Comparison of ENCODE assay signal across 10 cellular contexts in the genomic region with DNA sequence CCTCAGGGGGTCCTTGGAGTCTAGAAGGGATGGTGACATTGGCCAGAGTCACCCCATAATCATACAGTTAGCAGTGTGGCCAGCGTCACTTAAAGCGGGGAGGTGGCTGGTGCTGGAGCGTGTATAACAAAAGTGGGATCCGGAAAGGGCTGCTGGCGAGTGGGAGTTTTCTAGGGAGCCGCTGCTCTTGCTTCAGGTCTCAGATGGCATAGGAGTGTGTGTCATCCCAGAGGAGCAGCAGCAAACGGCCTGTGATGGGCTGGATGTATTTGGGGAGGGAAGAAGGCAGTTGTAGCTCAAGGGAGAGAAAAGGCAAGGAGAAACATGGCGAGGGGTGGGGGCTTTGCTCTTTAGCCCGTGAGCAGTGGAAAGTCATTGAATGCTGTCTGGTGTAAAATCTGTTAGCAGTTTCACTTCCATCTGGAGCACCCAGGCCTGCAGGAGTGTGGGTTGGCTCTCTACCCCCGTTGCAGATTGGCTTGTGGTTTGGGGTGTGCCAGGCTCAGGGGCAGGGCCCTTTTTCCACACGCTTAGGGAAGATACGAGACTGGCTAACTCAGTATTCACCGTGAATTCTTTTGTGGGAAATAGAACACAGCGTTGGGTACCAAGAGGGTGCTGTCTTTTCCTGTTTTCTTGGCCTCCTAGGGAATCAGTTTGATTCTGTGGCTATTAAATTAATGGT.
DNase-seq lines count a peak whose midpoint lies in the region; ATAC-seq and TF ChIP-seq lines count a peak whose summit lies in the region.
"Had no signal": no experiment of that assay in that cellular context is flagged by ENCODE, and none has a peak within 500 bp of the region (broad histone marks: within the 10 kb centered on the region; RNA-seq: fewer than 3 reads in every experiment).

No MANE protein-coding gene starts in this region.

- H4K20me1 ChIP-seq in MM.1S (ENCODE audit: insufficient read depth, low read length) = no peaks in the 10 kb centered on the region

- H3K79me2 ChIP-seq in MM.1S (ENCODE audit: low read length) = peaks cover 82% of the 10 kb centered on the region

- H3K27ac Mint-ChIP-seq in glutamatergic neuron (ENCODE audit: unreplicated experiment) (peak overlapping the region; percentile 99), T-cell (no peak overlapping the region)

- H3K4me1 ChIP-seq in MM.1S (ENCODE audit: low read length) (peaks cover 47% of the 10 kb centered on the region), subcutaneous abdominal adipose tissue (ENCODE audit: control insufficient read depth in 5 of 5, insufficient read depth in 5 of 5, low read length in 5 of 5) (peaks cover 2 to 44% (median 39%) of the 10 kb centered on the region in 5 donors)

- peaks cover 14% of the 10 kb centered on the region for H3K27me3 Mint-ChIP-seq in glutamatergic neuron (ENCODE audit: unreplicated experiment)
- peaks cover 9 to 13% of the 10 kb centered on the region in 2 donors for H3K27me3 Mint-ChIP-seq in T-cell
- no peaks in the 10 kb centered on the region for H3K27me3 Mint-ChIP-seq in activated T-cell treated with anti-CD3 and anti-CD28 coated beads, Interleukin-2, amount 50 U/mL, for 4 hours (ENCODE audit: low read depth)

- H3K9ac ChIP-seq in MM.1S (ENCODE audit: low read length) (peak overlapping the region; percentile 41; the same call in 1 of the 2 replicates), subcutaneous abdominal adipose tissue (ENCODE audit: low read length in 5 of 5) (peak overlapping the region in 1 of 5 donors; percentile 31)

- H3K4me3 ChIP-seq in MM.1S (ENCODE audit: low read length) (peak overlapping the region; percentile 36), subcutaneous abdominal adipose tissue (ENCODE audit: low read depth in 1 of 5, low read length in 5 of 5) (no peak overlapping the region)
- H3K4me3 ChIP-seq: thoracic aorta had no signal

- H3K9me3 Mint-ChIP-seq in glutamatergic neuron (ENCODE audit: unreplicated experiment) = peaks cover 34% of the 10 kb centered on the region
- H3K9me3 Mint-ChIP-seq in T-cell = no peaks in the 10 kb centered on the region
- H3K9me3 Mint-ChIP-seq in activated T-cell treated with anti-CD3 and anti-CD28 coated beads, Interleukin-2, amount 50 U/mL, for 4 hours = no peaks in the 10 kb centered on the region

- no peak overlapping the region for H2AFZ ChIP-seq in MM.1S (ENCODE audit: low read length)

- H3K4me2 ChIP-seq in MM.1S (ENCODE audit: low read depth, low read length) = peak overlapping the region; percentile 70

- ATAC-seq in T-cell (replicated peaks in 1 of 4) (no peak), GM21390 (IDR thresholded peaks at IDR 0.05; ENCODE audit: unreplicated experiment) (no peak)
- ATAC-seq in activated T-cell treated with anti-CD3 and anti-CD28 coated beads, Interleukin-2, amount 50 U/mL, for 4 hours = no peak

- POLR2A ChIA-PET in T-cell (lab: Charles Lee) = no interaction called here

- CTCF ChIA-PET in T-cell (lab: Charles Lee) = no interaction called here

- H3F3A ChIP-seq in MM.1S (ENCODE audit: insufficient read depth, low read length) = peaks cover 19% of the 10 kb centered on the region

- H3K4me1 Mint-ChIP-seq in glutamatergic neuron (ENCODE audit: low read depth, unreplicated experiment) (peaks cover 69% of the 10 kb centered on the region), T-cell (peaks cover 0 to 6% (median 1%) of the 10 kb centered on the region in 3 donors)
- H3K4me1 Mint-ChIP-seq in activated T-cell treated with anti-CD3 and anti-CD28 coated beads, Interleukin-2, amount 50 U/mL, for 4 hours (ENCODE audit: low read depth) = peaks cover 3% of the 10 kb centered on the region

- DNase-seq in MM.1S = peak; percentile 81
- DNase-seq in SKM-1 (lab: John Stamatoyannopoulos, UW; ENCODE audit: unreplicated experiment) = peak; percentile 27
- DNase-seq in glutamatergic neuron = peak; percentile 46
- no peak for DNase-seq in T-cell
- DNase-seq in activated T-cell treated with anti-CD3 and anti-CD28 coated beads, Interleukin-2, amount 50 U/mL, for 4 hours = no peak
- DNase-seq: activated CD4-positive, alpha-beta T cell treated with anti-CD3 and anti-CD28 coated beads for 48 hours; GF-D8 had no signal

- H3K27ac ChIP-seq in MM.1S (ENCODE audit: low read length) (peak overlapping the region; percentile 71; the same call in 1 of the 2 replicates), subcutaneous abdominal adipose tissue (ENCODE audit: low read depth, low read length) (peak overlapping the region; percentile 28)
- H3K27ac ChIP-seq: thoracic aorta had no signal

- H3K9me3 ChIP-seq in MM.1S (replicated peaks; ENCODE audit: insufficient read depth, low read length) = no peaks in the 10 kb centered on the region
- H3K9me3 ChIP-seq in subcutaneous abdominal adipose tissue (ENCODE audit: control insufficient read depth in 5 of 5, low read length in 5 of 5) = no peaks in the 10 kb centered on the region
- H3K9me3 ChIP-seq: thoracic aorta had no signal

- H3K4me3 Mint-ChIP-seq in glutamatergic neuron (ENCODE audit: unreplicated experiment) (peak overlapping the region; percentile 85), T-cell (no peak overlapping the region)
- no peak overlapping the region for H3K4me3 Mint-ChIP-seq in activated T-cell treated with anti-CD3 and anti-CD28 coated beads, Interleukin-2, amount 50 U/mL, for 4 hours

- H3K36me3 Mint-ChIP-seq in glutamatergic neuron (ENCODE audit: unreplicated experiment) = no peaks in the 10 kb centered on the region
- no peaks in the 10 kb centered on the region for H3K36me3 Mint-ChIP-seq in T-cell
- H3K36me3 Mint-ChIP-seq in activated T-cell treated with anti-CD3 and anti-CD28 coated beads, Interleukin-2, amount 50 U/mL, for 4 hours (ENCODE audit: insufficient read depth) = no peaks in the 10 kb centered on the region

- TF ChIP-seq CTCF in MM.1S (IDR thresholded peaks at IDR 0.05; ENCODE audit: low read length) (no peak), glutamatergic neuron (IDR thresholded peaks at IDR 0.05; ENCODE audit: partially characterized antibody, unreplicated experiment) (no peak)

- H3K36me3 ChIP-seq in MM.1S (replicated peaks; ENCODE audit: insufficient read depth, low read length) (no peaks in the 10 kb centered on the region), subcutaneous abdominal adipose tissue (ENCODE audit: control insufficient read depth in 5 of 5, insufficient read depth in 5 of 5, low read length in 5 of 5) (no peaks in the 10 kb centered on the region)
- H3K36me3 ChIP-seq: thoracic aorta had no signal

- H3K27me3 ChIP-seq in MM.1S (replicated peaks; ENCODE audit: insufficient read depth, low read length) (no peaks in the 10 kb centered on the region), subcutaneous abdominal adipose tissue (ENCODE audit: control insufficient read depth in 5 of 5, insufficient read depth in 4 of 5, low read length in 5 of 5) (no peaks in the 10 kb centered on the region)

- no peaks in the 10 kb centered on the region for H3K9me2 ChIP-seq in MM.1S (replicated peaks; ENCODE audit: insufficient read depth, low read length)

Comparison
In these comparisons a context has a peak if more than half of its experiments do, and no peak if none do; other contexts are left out.
1. DNase-seq: peak in MM.1S (single experiment), SKM-1 (single experiment) and glutamatergic neuron (single experiment); none in T-cell (0 of 34) and activated T-cell treated with anti-CD3 and anti-CD28 coated beads, Interleukin-2, amount 50 U/mL, for 4 hours (single experiment).